In the genomic region with DNA sequence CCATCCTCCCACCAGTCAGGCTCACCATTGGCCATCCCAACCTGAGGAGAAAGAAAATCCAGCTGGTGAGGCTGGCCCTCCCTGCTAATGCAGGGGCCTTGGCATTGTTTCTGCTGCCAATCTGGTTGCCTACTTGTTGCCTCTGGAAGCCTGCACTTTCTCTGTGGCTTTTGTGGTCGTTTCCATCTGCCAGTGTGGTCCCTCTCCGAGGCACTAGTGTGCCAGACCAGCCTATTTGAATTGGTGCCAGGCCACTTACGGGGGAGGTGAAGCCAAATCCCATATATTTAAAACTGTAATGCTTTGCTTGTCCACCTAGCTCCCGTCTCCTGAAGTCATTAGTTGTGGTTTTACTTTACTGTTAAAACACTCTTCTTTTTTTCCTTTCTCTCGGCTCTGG, we compare ENCODE assay signal across 10 cellular contexts.
DNase-seq lines count a peak whose midpoint lies in the region; ATAC-seq and TF ChIP-seq lines count a peak whose summit lies in the region.
"Had no signal": no experiment of that assay in that cellular context is flagged by ENCODE, and none has a peak within 500 bp of the region (broad histone marks: within the 10 kb centered on the region; RNA-seq: fewer than 3 reads in every experiment).

No MANE protein-coding gene starts in this region.

- in situ Hi-C loops in KBM-7 (cut with MboI; ENCODE audit: low pct_unique_long_range_greater_than_20kb, low sequenced_read_pairs) = no loop called here

- no peaks in the 10 kb centered on the region for H3K36me3 ChIP-seq in mucosa of descending colon (ENCODE audit: low read depth)
- H3K36me3 ChIP-seq: ascending aorta had no signal

- TF ChIP-seq CTCF in mucosa of descending colon (IDR thresholded peaks at IDR 0.05) = no peak

- DNase-seq in AG08395 (ENCODE audit: low spot score) (peak; percentile 38), KBM-7 (peak; percentile 7), NCI-H774 (lab: John Stamatoyannopoulos, UW) (peak; percentile 55), fibroblast of peridontal ligament (ENCODE audit: extremely low read depth) (peak; percentile 65), mucosa of descending colon (no peak)
- DNase-seq: NCI-H1048 had no signal

- no peaks in the 10 kb centered on the region for H3K9me3 ChIP-seq in mucosa of descending colon
- H3K9me3 ChIP-seq: ascending aorta had no signal

- intact Hi-C loops in mucosa of descending colon (cut with DNase I, micrococcal nuclease) = no loop called here

- no peak overlapping the region for H3K4me3 ChIP-seq in mucosa of descending colon
- H3K4me3 ChIP-seq: ascending aorta had no signal

- H3K4me1 ChIP-seq in mucosa of descending colon (ENCODE audit: low read depth) = no peaks in the 10 kb centered on the region

- ATAC-seq in GM18498 (IDR thresholded peaks at IDR 0.05; ENCODE audit: unreplicated experiment) (no peak), HG03045 (IDR thresholded peaks at IDR 0.05; ENCODE audit: unreplicated experiment) (no peak), GM21737 (IDR thresholded peaks at IDR 0.05; ENCODE audit: unreplicated experiment) (no peak), mucosa of descending colon (no peak)

Comparison
In these comparisons a context has a peak if more than half of its experiments do, and no peak if none do; other contexts are left out.
1. DNase-seq: peak in AG08395 (single experiment), KBM-7 (single experiment), NCI-H774 (single experiment) and fibroblast of peridontal ligament (single experiment); none in mucosa of descending colon (0 of 3).